10 cellular contexts compared by ENCODE assay signal in the genomic region with DNA sequence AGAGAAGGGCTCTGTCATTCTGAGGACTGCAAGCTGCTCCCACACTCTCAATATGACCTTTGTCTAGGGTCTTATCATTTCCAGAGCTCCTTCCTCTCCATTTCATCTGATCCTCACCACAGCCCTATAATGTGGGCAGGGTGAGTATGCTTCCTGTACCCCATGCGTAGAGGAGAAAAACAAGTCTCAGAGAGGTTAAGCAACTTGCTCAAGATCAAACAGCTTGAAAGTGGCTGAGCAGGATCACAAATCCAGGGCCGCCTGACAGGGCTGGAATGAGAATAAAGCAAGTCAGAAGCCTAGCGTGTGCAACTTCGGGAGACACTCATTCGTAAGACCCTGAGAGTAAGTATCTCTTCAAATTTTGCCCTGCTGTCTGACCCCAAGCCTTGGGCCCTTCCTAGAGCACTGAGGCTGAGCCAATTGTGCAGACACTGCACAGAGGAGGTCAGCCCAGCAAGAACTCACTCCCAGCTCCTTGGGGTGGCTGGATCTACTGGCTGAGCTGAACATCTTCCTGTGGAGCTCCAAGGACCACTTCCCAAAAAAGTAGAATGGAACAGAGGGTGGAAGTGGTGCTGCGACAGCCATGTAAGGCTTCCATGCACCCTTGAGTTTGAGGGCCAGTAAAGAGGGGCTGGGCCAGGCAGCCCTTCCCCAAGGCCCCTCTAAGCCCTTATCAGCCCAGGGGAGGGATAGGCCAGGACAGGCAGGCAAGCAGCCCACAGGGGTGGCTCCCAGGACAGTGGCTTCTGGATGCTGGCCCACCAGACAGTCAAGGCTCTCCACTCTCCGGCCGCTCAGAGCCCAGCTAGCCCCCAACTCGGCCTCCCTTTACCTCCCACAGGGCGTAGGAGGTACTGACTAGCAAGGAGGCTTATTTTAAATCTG. TPM values are rescaled to one million over a fixed set of nuclear protein-coding genes. Genes with fewer than 3 reads are reported as not detected.
A peak's percentile ranks its signal among the peaks of the same experiment; 100 is the strongest.
DNase-seq lines count a peak whose midpoint lies in the region; ATAC-seq, FAIRE-seq and TF ChIP-seq lines count a peak whose summit lies in the region.
"Had no signal": no experiment of that assay in that cellular context is flagged by ENCODE, and none has a peak within 500 bp of the region (broad histone marks: within the 10 kb centered on the region; RNA-seq: fewer than 3 reads in every experiment).

No MANE protein-coding gene starts in this region.

- DNase-seq in T-helper 22 cell (ENCODE audit: low read depth): peak; percentile 67
- peak in 1 of 2 donors; percentile 61 for DNase-seq in ascending aorta (ENCODE audit: low spot score in 2 of 2)
- DNase-seq in neural progenitor cell (ENCODE audit: low spot score): no peak
- DNase-seq in HTR-8/SVneo (ENCODE audit: insufficient read length, low spot score): no peak
- DNase-seq in NCI-H2196 (lab: John Stamatoyannopoulos, UW; ENCODE audit: unreplicated experiment): no peak
- DNase-seq: NCI-H1105 treated with DMSO at 0.1 percent for 48 hours, RPMI8226 had no signal

- no peak overlapping the region for H2AFZ ChIP-seq in neural progenitor cell (replicated peaks)

- peak overlapping the region in 6 of 11 experiments; percentile 19 to 74 (median 54); a peak in 7 of 22 replicates for H3K27ac ChIP-seq in BLaER1 treated with 17β-estradiol and CSF1 and Interleukin-3, amounts not matched to agents 10 nM and 100 nM
- H3K27ac ChIP-seq in ascending aorta (peak overlapping the region; percentile 74 to 77), neural progenitor cell (no peak overlapping the region)

- H3K27me3 ChIP-seq in BLaER1 treated with 17β-estradiol and CSF1 and Interleukin-3, amounts not matched to agents 10 nM and 100 nM: no peaks in the 10 kb centered on the region
- H3K27me3 ChIP-seq in ascending aorta (no peaks in the 10 kb centered on the region), neural progenitor cell (no peaks in the 10 kb centered on the region)

- peaks cover 31% of the 10 kb centered on the region for H3F3A ChIP-seq in neural progenitor cell (ENCODE audit: low read depth)

- intact Hi-C loops in ascending aorta (cut with DNase I): no loop called here

- peak overlapping the region; percentile 66 for H3K27ac Mint-ChIP-seq in neural progenitor cell

- H3K9ac ChIP-seq in BLaER1 treated with 17β-estradiol and CSF1 and Interleukin-3, amounts not matched to agents 10 nM and 100 nM: peak overlapping the region in 4 of 11 experiments; percentile 2 to 17 (median 10); a peak in 3 of 22 replicates
- H3K9ac ChIP-seq in neural progenitor cell: no peak overlapping the region

- no peak for TF ChIP-seq CTCF in ascending aorta (IDR thresholded peaks at IDR 0.05)
- TF ChIP-seq CTCF in neural progenitor cell (IDR thresholded peaks at IDR 0.05): no peak

- no peak overlapping the region for H3K4me3 Mint-ChIP-seq in neural progenitor cell

- peaks cover under 1% of the 10 kb centered on the region for H3K79me2 ChIP-seq in neural progenitor cell (ENCODE audit: low read depth)

- peaks cover 2 to 9% (median 6%) of the 10 kb centered on the region in 11 experiments; a peak in 21 of 22 replicates for H3K36me3 ChIP-seq in BLaER1 treated with 17β-estradiol and CSF1 and Interleukin-3, amounts not matched to agents 10 nM and 100 nM
- H3K36me3 ChIP-seq in ascending aorta (peaks cover 0 to 6% of the 10 kb centered on the region in 2 donors), neural progenitor cell (no peaks in the 10 kb centered on the region)

- peaks cover 2% of the 10 kb centered on the region for H3K9me3 Mint-ChIP-seq in neural progenitor cell

- H3K36me3 Mint-ChIP-seq in neural progenitor cell: peaks cover 10% of the 10 kb centered on the region

- FAIRE-seq in HTR-8/SVneo (lab: Jason Lieb, UNC): no peak

- H3K4me2 ChIP-seq in BLaER1 treated with 17β-estradiol and CSF1 and Interleukin-3, amounts not matched to agents 10 nM and 100 nM: peak overlapping the region; percentile 63 to 85 (median 73)
- no peak overlapping the region for H3K4me2 ChIP-seq in neural progenitor cell

- H3K4me3 ChIP-seq in BLaER1 treated with 17β-estradiol and CSF1 and Interleukin-3, amounts not matched to agents 10 nM and 100 nM: no peak overlapping the region
- no peak overlapping the region for H3K4me3 ChIP-seq in ascending aorta
- no peak overlapping the region for H3K4me3 ChIP-seq in neural progenitor cell

- H3K9me3 ChIP-seq in BLaER1 treated with 17β-estradiol and CSF1 and Interleukin-3, amounts not matched to agents 10 nM and 100 nM (replicated peaks in 1 of 11): no peaks in the 10 kb centered on the region
- H3K9me3 ChIP-seq in ascending aorta: no peaks in the 10 kb centered on the region
- no peaks in the 10 kb centered on the region for H3K9me3 ChIP-seq in neural progenitor cell (ENCODE audit: low read depth)

- H3K4me1 Mint-ChIP-seq in neural progenitor cell: peaks cover 70% of the 10 kb centered on the region

- peaks cover 66 to 98% (median 69%) of the 10 kb centered on the region in 10 experiments for H3K4me1 ChIP-seq in BLaER1 treated with 17β-estradiol and CSF1 and Interleukin-3, amounts not matched to agents 10 nM and 100 nM
- H3K4me1 ChIP-seq in ascending aorta: peaks cover 11 to 33% of the 10 kb centered on the region in 2 donors
- H3K4me1 ChIP-seq in neural progenitor cell: peaks cover 15% of the 10 kb centered on the region

- peaks cover 14% of the 10 kb centered on the region for H3K27me3 Mint-ChIP-seq in neural progenitor cell (ENCODE audit: insufficient read depth, low read depth)

- H4K20me1 ChIP-seq in BLaER1 treated with 17β-estradiol and CSF1 and Interleukin-3, amounts not matched to agents 10 nM and 100 nM: peaks cover 0 to 18% (median 11%) of the 10 kb centered on the region in 11 experiments; a peak in 12 of 22 replicates
- peaks cover 10% of the 10 kb centered on the region for H4K20me1 ChIP-seq in neural progenitor cell (ENCODE audit: low read depth)

- ATAC-seq in GM21515 (IDR thresholded peaks at IDR 0.05; ENCODE audit: unreplicated experiment) (no peak), GM18861 (IDR thresholded peaks at IDR 0.05; ENCODE audit: unreplicated experiment) (no peak)

RNA-seq across cellular contexts. Expression of a gene that starts 10.5 kb away (rescaled TPM):
- total RNA-seq in ascending aorta: 772 TPM
- total RNA-seq in neural progenitor cell (ENCODE audit: low replicate concordance): 42.9 and 95.5 TPM in 2 replicates
